Comparison of ENCODE assay signal across 8 cellular contexts in genomic region chr10:113385021-113385975, GRCh38.
DNase-seq lines count a peak whose midpoint lies in the region; ATAC-seq, FAIRE-seq and TF ChIP-seq lines count a peak whose summit lies in the region.

No MANE protein-coding gene starts in this region.

- ATAC-seq in GM21390 (IDR thresholded peaks at IDR 0.05; ENCODE audit: unreplicated experiment), result peak; percentile 88

- peak overlapping the region; percentile 49 for H3K4me3 ChIP-seq in osteoblast (ENCODE audit: insufficient read depth, low read length)
- no peak overlapping the region for H3K4me3 ChIP-seq in thyroid gland (replicated peaks in 1 of 3)

- intact Hi-C loops in thyroid gland (cut with DNase I), result loop anchor here (10.0 kb wide), 2 partner anchors 660 to 820 kb away; no protein-coding TSS in a partner anchor

- H3K4me2 ChIP-seq in osteoblast (ENCODE audit: insufficient read depth, low read length), result peak overlapping the region; percentile 77

- H3K4me1 ChIP-seq in osteoblast (ENCODE audit: insufficient read depth, low read length) (peaks cover 20% of the 10 kb centered on the region), thyroid gland (peaks cover 0 to 4% of the 10 kb centered on the region in 2 donors)

- DNase-seq in D341Med (ENCODE audit: low spot score), result peak; percentile 69
- peak; percentile 72 for DNase-seq in RCC 7860 (ENCODE audit: low spot score)
- peak; percentile 8 for DNase-seq in activated T-helper 9 cell treated with anti-CD3 and anti-CD28 coated beads, Interleukin-2, amount 50 U/mL, for 16 hours (ENCODE audit: low read depth)
- DNase-seq in foreskin melanocyte, result peak; percentile 75
- peak; percentile 66 for DNase-seq in osteoblast (ENCODE audit: insufficient read length, low spot score, missing footprints)
- DNase-seq in thyroid gland, result peak; percentile 88 to 93

- TF ChIP-seq CTCF in osteoblast (IDR thresholded peaks at IDR 0.05; ENCODE audit: extremely low read depth, low read depth, low read length) (peak; percentile 88), thyroid gland (IDR thresholded peaks at IDR 0.05) (peak; percentile 52 to 96 (median 88))

- no peak for TF ChIP-seq POLR2A in thyroid gland (IDR thresholded peaks at IDR 0.05)

- TF ChIP-seq EP300 in Ishikawa (IDR thresholded peaks at IDR 0.05; ENCODE audit: borderline replicate concordance), result no peak

- peak; percentile 53 for FAIRE-seq in RCC 7860 (lab: Jason Lieb, UNC)

- H3K27me3 ChIP-seq in osteoblast (ENCODE audit: insufficient read depth, low read length) (peaks cover 12% of the 10 kb centered on the region), thyroid gland (no peaks in the 10 kb centered on the region)

- 24% methylated on average over 18 of the region's 18 CpGs for WGBS in thyroid gland, 2 donors

- H2AFZ ChIP-seq in osteoblast (ENCODE audit: low read length), result peak overlapping the region; percentile 56

- TF ChIP-seq RAD21 in Ishikawa (IDR thresholded peaks at IDR 0.05; ENCODE audit: low read depth), result peak; percentile 98

- H3K9me3 ChIP-seq in osteoblast (ENCODE audit: low read depth, low read length) (no peaks in the 10 kb centered on the region), thyroid gland (no peaks in the 10 kb centered on the region)

- H3K27ac ChIP-seq in osteoblast (ENCODE audit: low read depth, low read length) (no peak overlapping the region), thyroid gland (peak overlapping the region in 1 of 3 donors; percentile 26)

- H3K36me3 ChIP-seq in osteoblast (ENCODE audit: insufficient read depth, low read length) (no peaks in the 10 kb centered on the region), thyroid gland (no peaks in the 10 kb centered on the region)

- H3K79me2 ChIP-seq in osteoblast (ENCODE audit: insufficient read depth, low read length), result no peaks in the 10 kb centered on the region

- no peaks in the 10 kb centered on the region for H4K20me1 ChIP-seq in osteoblast (ENCODE audit: insufficient read depth, low read length)

TF ChIP-seq in Ishikawa, 13 proteins besides CTCF, POLR2A, EP300 and RAD21:
- TF ChIP-seq REST (IDR thresholded peaks at IDR 0.05; ENCODE audit: low read depth) (peak; percentile 37; the same call in 1 of the 2 replicates), TCF12 (IDR thresholded peaks at IDR 0.05; ENCODE audit: low read depth) (no peak; the same call in 1 of the 2 replicates)

Comparison
In these comparisons a context has a peak if more than half of its experiments do, and no peak if none do; other contexts are left out.
1. DNase-seq: peak in every context shown above with its lines; median percentile 90 in thyroid gland; 75 in foreskin melanocyte; 72 in RCC 7860; 69 in D341Med; 66 in osteoblast; 8 in activated T-helper 9 cell treated with anti-CD3 and anti-CD28 coated beads, Interleukin-2, amount 50 U/mL, for 16 hours.